Comparison of ENCODE assay signal across 8 cellular contexts in the genomic region with DNA sequence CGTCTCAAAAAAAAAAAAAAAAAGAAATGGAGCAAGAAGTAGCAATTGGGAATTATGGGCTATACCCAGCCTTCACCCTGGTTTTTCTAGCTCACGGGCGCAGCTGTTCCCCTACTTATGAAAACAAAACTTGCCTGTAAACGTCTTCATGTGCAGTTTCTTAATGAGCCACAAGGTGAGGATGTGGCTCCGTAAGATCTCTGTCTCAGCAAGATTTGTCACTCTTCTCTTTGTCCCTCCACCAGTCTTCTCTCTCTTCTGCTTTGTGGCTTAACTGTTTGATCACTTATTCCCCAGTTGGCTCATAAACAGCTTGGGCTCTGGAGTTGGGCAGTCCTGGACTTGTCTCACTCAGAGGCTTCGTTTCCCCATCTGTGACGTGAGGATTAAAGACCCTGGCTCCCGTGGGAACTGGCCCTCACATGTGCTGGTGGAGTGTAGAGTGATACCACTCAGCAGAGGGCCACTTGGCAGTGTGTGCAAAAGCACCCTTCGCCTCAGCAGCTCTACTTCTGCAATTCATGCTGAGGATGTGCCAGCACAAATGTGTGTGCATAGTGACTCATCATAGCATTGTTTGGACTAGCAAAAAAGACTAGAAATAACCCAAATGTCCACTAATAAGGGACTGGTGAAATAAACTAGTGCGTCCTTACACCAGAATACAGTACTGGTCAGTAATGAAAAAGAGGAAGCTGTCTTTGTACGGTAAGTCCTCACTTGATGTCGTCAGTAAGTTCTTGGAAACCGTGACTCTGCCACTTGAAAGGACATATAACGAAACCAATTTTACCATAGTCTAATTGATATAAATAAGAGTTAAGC. TPM values are rescaled to one million over a fixed set of nuclear protein-coding genes. Genes with fewer than 3 reads are reported as not detected.
DNase-seq lines count a peak whose midpoint lies in the region; ATAC-seq and TF ChIP-seq lines count a peak whose summit lies in the region.

No MANE protein-coding gene starts in this region.

- peak; percentile 76 for ATAC-seq in GM21786 (IDR thresholded peaks at IDR 0.05; ENCODE audit: unreplicated experiment)

- H3F3A ChIP-seq in SK-N-SH (replicated peaks; ENCODE audit: insufficient read depth) = peaks cover 28% of the 10 kb centered on the region

- no peak overlapping the region for H3K4me3 ChIP-seq in Jurkat, Clone E6-1 (ENCODE audit: low read length)
- no peak overlapping the region for H3K4me3 ChIP-seq in SK-N-SH (ENCODE audit: low read depth in 2 of 2, low read length in 1 of 2)
- no peak overlapping the region for H3K4me3 ChIP-seq in mammary epithelial cell (replicated peaks in 1 of 3; ENCODE audit: insufficient read depth in 1 of 3, low read depth in 2 of 3, low read length in 3 of 3)

- WGBS in SK-N-SH (ENCODE audit: low lambda C conversion rate) = 61% methylated on average over 14 of the region's 14 CpGs
- 22% methylated on average over 13 of the region's 14 CpGs for WGBS in mammary epithelial cell (ENCODE audit: low coverage, missing lambda C conversion rate)

- BruUV-seq in mammary epithelial cell (replicated peaks; lab: Mats Ljungman, UMichigan) = no TSS peak

- TF ChIP-seq RAD21 in SK-N-SH (IDR thresholded peaks at IDR 0.05; ENCODE audit: low read length) = peak; percentile 51

- dilution Hi-C loops in mammary epithelial cell (cut with HindIII; ENCODE audit: low sequenced_read_pairs) = no loop called here

- H3K27me3 ChIP-seq in SK-N-SH (ENCODE audit: insufficient read depth) = no peaks in the 10 kb centered on the region
- H3K27me3 ChIP-seq in mammary epithelial cell (ENCODE audit: insufficient read depth, low read length) = no peaks in the 10 kb centered on the region

- H3K4me1 ChIP-seq in SK-N-SH (ENCODE audit: control insufficient read depth in 1 of 2, insufficient read depth in 2 of 2, low read depth in 1 of 2, low read length in 1 of 2) (peaks cover 30 to 43% of the 10 kb centered on the region in 2 experiments), mammary epithelial cell (ENCODE audit: insufficient read depth, low read length) (peaks cover 50% of the 10 kb centered on the region)

- TF ChIP-seq CTCF in SK-N-SH (IDR thresholded peaks at IDR 0.05) = peak; percentile 63
- TF ChIP-seq CTCF in mammary epithelial cell (conservative IDR thresholded peaks at IDR 0.05 in 1 of 2, IDR thresholded peaks at IDR 0.05 in 1 of 2; ENCODE audit: extremely low read depth in 1 of 2, insufficient read depth in 1 of 2, low read depth in 1 of 2, low read length in 2 of 2) = peak; percentile 75 to 77

- in situ Hi-C loops in mammary epithelial cell (cut with MboI; ENCODE audit: low sequenced_read_pairs in 2 of 2) = loop anchor here (10.0 to 25.0 kb wide), 2 partner anchors 497 to 510 kb away; no protein-coding TSS in a partner anchor

- peaks cover 3 to 5% of the 10 kb centered on the region in 2 experiments for H3K36me3 ChIP-seq in SK-N-SH (replicated peaks in 1 of 2; ENCODE audit: control insufficient read depth in 1 of 2, insufficient read depth in 2 of 2, low read length in 1 of 2)
- H3K36me3 ChIP-seq in mammary epithelial cell (ENCODE audit: insufficient read depth, low read length) = no peaks in the 10 kb centered on the region

- H3K79me2 ChIP-seq in SK-N-SH (ENCODE audit: insufficient read depth) (peaks cover 86% of the 10 kb centered on the region), mammary epithelial cell (ENCODE audit: insufficient read depth, low read length) (peaks cover 41% of the 10 kb centered on the region)

- peak overlapping the region; percentile 23 to 81; a peak in 2 of 4 replicates for H3K27ac ChIP-seq in SK-N-SH (ENCODE audit: low read depth in 2 of 2, low read length in 1 of 2)
- peak overlapping the region; percentile 42 for H3K27ac ChIP-seq in mammary epithelial cell (ENCODE audit: insufficient read depth, low read depth, low read length)

- no peak for TF ChIP-seq EP300 in SK-N-SH (IDR thresholded peaks at IDR 0.05; ENCODE audit: borderline replicate concordance in 1 of 2, low read depth in 1 of 2, low read length in 1 of 2)

- H3K9me2 ChIP-seq in SK-N-SH = no peaks in the 10 kb centered on the region

- POLR2A ChIA-PET in SK-N-SH (lab: Yijun Ruan, JAX) = interaction anchor here (0.6 kb wide), 1 partner anchor 106 kb away, joined by 3 read pairs; no protein-coding TSS in a partner anchor

- CTCF ChIA-PET in SK-N-SH (lab: Yijun Ruan, JAX) = interaction anchor here (0.6 to 1.3 kb wide), 7 partner anchors 21 to 152 kb away, joined by 3 to 5 read pairs (median 4); no protein-coding TSS in a partner anchor
- CTCF ChIA-PET in mammary epithelial cell (lab: Charles Lee; ENCODE audit: low non-redundant PET) = interaction anchor here (0.6 to 1.0 kb wide), 7 partner anchors 65 to 854 kb away, joined by 3 to 11 read pairs (median 4); a partner anchor contains a TSS

- DNase-seq in SHP77 (lab: John Stamatoyannopoulos, UW) = peak; percentile 13 to 33
- DNase-seq in SHP77 treated with DMSO at 0.1 percent for 48 hours (lab: John Stamatoyannopoulos, UW) = no peak
- peak; percentile 88 for DNase-seq in Jurkat, Clone E6-1 (ENCODE audit: low read depth, low spot score)
- DNase-seq in SK-N-SH = no peak
- DNase-seq in mammary epithelial cell = peak; percentile 77
- peak; percentile 50 for DNase-seq in kidney glomerular epithelial cell (lab: John Stamatoyannopoulos, UW)
- peak; percentile 17 for DNase-seq in stimulated activated CD4-positive, alpha-beta T cell treated with anti-CD3 and anti-CD28 coated beads, Interleukin-4, amount 100 ng/mL, for 1 hour

- H4K20me1 ChIP-seq in SK-N-SH (ENCODE audit: insufficient read depth) (peaks cover 48% of the 10 kb centered on the region), mammary epithelial cell (ENCODE audit: insufficient read depth, low read length) (no peaks in the 10 kb centered on the region)

- H3K9ac ChIP-seq in SK-N-SH (peak overlapping the region; percentile 18; the same call in 1 of the 2 replicates), mammary epithelial cell (ENCODE audit: insufficient read depth, low read length) (no peak overlapping the region)

- intact Hi-C loops in mammary epithelial cell (cut with micrococcal nuclease) = loop anchor here (1.0 to 2.0 kb wide), 4 partner anchors 66 to 122 kb away; a partner anchor contains a TSS

- H2AFZ ChIP-seq in SK-N-SH (ENCODE audit: low read depth) = no peak overlapping the region
- H2AFZ ChIP-seq in mammary epithelial cell (ENCODE audit: low read depth, low read length) = peak overlapping the region; percentile 48

- H3K9me3 ChIP-seq in SK-N-SH (no peaks in the 10 kb centered on the region), mammary epithelial cell (replicated peaks; ENCODE audit: insufficient read depth, low read length) (no peaks in the 10 kb centered on the region)

- H3K4me2 ChIP-seq in SK-N-SH (peak overlapping the region; percentile 62), mammary epithelial cell (ENCODE audit: insufficient read depth, low read depth, low read length) (peak overlapping the region; percentile 56)

TF ChIP-seq in SK-N-SH, 30 proteins besides CTCF, POLR2A, EP300 and RAD21:
- TF ChIP-seq FOSL2 (IDR thresholded peaks at IDR 0.05; ENCODE audit: borderline replicate concordance, low read depth) = peak; percentile 78
- TF ChIP-seq TCF12 (IDR thresholded peaks at IDR 0.05) = peak; percentile 46; the same call in 1 of the 2 replicates
- TF ChIP-seq JUND (IDR thresholded peaks at IDR 0.05) = peak; percentile 54; the same call in 1 of the 2 replicates
- TF ChIP-seq, protein P1, sequence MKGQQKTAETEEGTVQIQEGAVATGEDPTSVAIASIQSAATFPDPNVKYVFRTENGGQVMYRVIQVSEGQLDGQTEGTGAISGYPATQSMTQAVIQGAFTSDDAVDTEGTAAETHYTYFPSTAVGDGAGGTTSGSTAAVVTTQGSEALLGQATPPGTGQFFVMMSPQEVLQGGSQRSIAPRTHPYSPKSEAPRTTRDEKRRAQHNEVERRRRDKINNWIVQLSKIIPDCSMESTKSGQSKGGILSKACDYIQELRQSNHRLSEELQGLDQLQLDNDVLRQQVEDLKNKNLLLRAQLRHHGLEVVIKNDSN (IDR thresholded peaks at IDR 0.05; ENCODE audit: borderline replicate concordance, low read depth) = no peak
- TF ChIP-seq SIN3A (IDR thresholded peaks at IDR 0.05; ENCODE audit: borderline replicate concordance, low read depth, low read length) = peak; percentile 17; the same call in 1 of the 2 replicates
- TF ChIP-seq, protein P2, sequence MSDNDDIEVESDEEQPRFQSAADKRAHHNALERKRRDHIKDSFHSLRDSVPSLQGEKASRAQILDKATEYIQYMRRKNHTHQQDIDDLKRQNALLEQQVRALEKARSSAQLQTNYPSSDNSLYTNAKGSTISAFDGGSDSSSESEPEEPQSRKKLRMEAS (IDR thresholded peaks at IDR 0.05; ENCODE audit: low read depth) = 0 out of 2 replicates have a peak, but pooled peaks have one; percentile 48
- TF ChIP-seq NFIC (IDR thresholded peaks at IDR 0.05; ENCODE audit: borderline replicate concordance) = peak; percentile 35; the same call in 1 of the 2 replicates
- no peak for TF ChIP-seq MXI1 (IDR thresholded peaks at IDR 0.05; ENCODE audit: low read depth, low read length)
- peak; percentile 14; the same call in 1 of the 2 replicates for TF ChIP-seq SMC3 (IDR thresholded peaks at IDR 0.05; ENCODE audit: low read depth, low read length)
- TF ChIP-seq RCOR1 (IDR thresholded peaks at IDR 0.05; ENCODE audit: low read length) = no peak
- TF ChIP-seq RXRA (IDR thresholded peaks at IDR 0.05; ENCODE audit: borderline replicate concordance, low read depth) = no peak
- no peak for TF ChIP-seq YY1 (IDR thresholded peaks at IDR 0.05; ENCODE audit: low read depth)

RNA-seq across cellular contexts. Expression of a gene that starts 8.7 kb away (rescaled TPM):
- polyA plus RNA-seq in Jurkat, Clone E6-1 (2012; ENCODE audit: insufficient read depth, insufficient read length) = 12.3 TPM
- 6.2 and 7.8 TPM in 2 replicates for polyA plus RNA-seq in SK-N-SH (2012; rRNA removed)
- polyA plus RNA-seq in SK-N-SH (2012; cell fraction: cytosol; rRNA removed) = 5.4 and 6.8 TPM in 2 replicates
- 9.0 and 12.6 TPM in 2 replicates for polyA plus RNA-seq in SK-N-SH (2012; cell fraction: nucleus; rRNA removed)
- total RNA-seq in mammary epithelial cell = 1 to 10 TPM; 9.0 to 9.3 TPM
- 4.4 TPM for polyA plus RNA-seq in mammary epithelial cell
- 15.0 TPM for polyA minus RNA-seq in mammary epithelial cell

Comparison
In these comparisons a context has a peak if more than half of its experiments do, and no peak if none do; other contexts are left out.
1. DNase-seq: peak in SHP77 (2 of 2), Jurkat, Clone E6-1 (single experiment), mammary epithelial cell (single experiment), kidney glomerular epithelial cell (single experiment) and stimulated activated CD4-positive, alpha-beta T cell treated with anti-CD3 and anti-CD28 coated beads, Interleukin-4, amount 100 ng/mL, for 1 hour (single experiment); none in SHP77 treated with DMSO at 0.1 percent for 48 hours (single experiment) and SK-N-SH (single experiment).